ENCODE assay signal across 22 cellular contexts in the genomic region with DNA sequence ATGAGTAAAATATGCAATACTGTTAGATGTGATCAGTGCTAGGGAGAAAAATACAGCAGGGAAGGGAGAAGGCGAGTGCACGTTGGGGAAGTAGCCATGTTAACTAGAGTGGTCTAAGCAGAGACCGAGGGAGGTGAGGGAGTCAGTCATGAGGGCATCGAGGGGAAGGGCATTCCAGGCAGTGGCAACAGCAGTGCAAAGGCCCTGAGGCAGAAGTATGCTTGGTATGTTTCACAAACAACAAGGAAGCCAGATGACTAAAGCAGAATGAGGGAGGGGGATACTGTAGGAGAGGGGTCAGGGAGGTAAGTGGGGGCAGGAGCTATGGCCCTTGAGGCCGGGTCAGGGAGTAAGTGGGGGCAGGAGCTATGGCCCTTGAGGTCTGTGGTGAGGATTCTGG.
"Had no signal": no experiment of that assay in that cellular context is flagged by ENCODE, and none has a peak within 500 bp of the region (broad histone marks: within the 10 kb centered on the region; RNA-seq: fewer than 3 reads in every experiment).

No MANE protein-coding gene starts in this region.

- DNase-seq: activated CD4-positive, alpha-beta T cell treated with anti-CD3 and anti-CD28 coated beads for 4 hours; activated CD8-positive, alpha-beta memory T cell treated with anti-CD3 and anti-CD28 coated beads, Interleukin-2, amount 50 U/mL, for 48 hours; activated CD8-positive, alpha-beta T cell treated with anti-CD3 and anti-CD28 coated beads for 36 hours; activated naive CD4-positive, alpha-beta T cell treated with anti-CD3 and anti-CD28 coated beads, Interleukin-2, amount 50 U/mL, for 16 hours; activated naive CD8-positive, alpha-beta T cell treated with anti-CD3 and anti-CD28 coated beads, Interleukin-2, amount 10 ng/mL, durations not matched to agents 7 days and 5 days; activated T-cell treated with anti-CD3 and anti-CD28 coated beads, Interleukin-2, amount 50 U/mL, for 1 hour; adrenal gland; aorta; caudate nucleus; KG1; NCI-H1092 treated with DMSO at 0.1 percent for 48 hours; NCI-H1436; NCI-H1694 treated with DMSO at 0.1 percent for 48 hours; NCI-H2029 treated with DMSO at 0.1 percent for 48 hours; NCI-H510A treated with DMSO at 0.1 percent for 48 hours; NCI-H69; NK-92 treated with Interleukin-12 subunit alpha and Interleukin-12 subunit beta, amount 100 ng/mL, for 24 hours; PC-3; SHP77 treated with DMSO at 0.1 percent for 48 hours had no signal

- H3K9me3 ChIP-seq: adrenal gland, breast epithelium had no signal

- H3K36me3 ChIP-seq: adrenal gland, breast epithelium had no signal

- H3K27me3 Mint-ChIP-seq: activated CD8-positive, alpha-beta T cell treated with anti-CD3 and anti-CD28 coated beads for 36 hours; activated naive CD8-positive, alpha-beta T cell treated with anti-CD3 and anti-CD28 coated beads, Interleukin-2, amount 10 ng/mL, durations not matched to agents 7 days and 5 days had no signal

- ATAC-seq: activated CD4-positive, CD25-positive, alpha-beta regulatory T cell treated with anti-CD3 and anti-CD28 coated beads, Interleukin-2, amount 50 U/mL, for 24 hours; activated CD8-positive, alpha-beta T cell treated with anti-CD3 and anti-CD28 coated beads for 36 hours; PC-3 had no signal

- H3K36me3 Mint-ChIP-seq: activated naive CD8-positive, alpha-beta T cell treated with anti-CD3 and anti-CD28 coated beads, Interleukin-2, amount 10 ng/mL, durations not matched to agents 7 days and 5 days had no signal

- H3K27ac Mint-ChIP-seq: activated CD8-positive, alpha-beta T cell treated with anti-CD3 and anti-CD28 coated beads for 36 hours; activated naive CD8-positive, alpha-beta T cell treated with anti-CD3 and anti-CD28 coated beads, Interleukin-2, amount 10 ng/mL, durations not matched to agents 7 days and 5 days; T-helper 1 cell treated with Interleukin-12 subunit alpha and Interleukin-12 subunit beta and Interleukin-4 antibody, amounts not matched to agents 30 μg/mL and 1 μg/mL, for 36 hours had no signal

- H3K4me3 Mint-ChIP-seq: activated CD8-positive, alpha-beta T cell treated with anti-CD3 and anti-CD28 coated beads for 36 hours; activated naive CD8-positive, alpha-beta T cell treated with anti-CD3 and anti-CD28 coated beads, Interleukin-2, amount 10 ng/mL, durations not matched to agents 7 days and 5 days; T-helper 1 cell treated with Interleukin-12 subunit alpha and Interleukin-12 subunit beta and Interleukin-4 antibody, amounts not matched to agents 30 μg/mL and 1 μg/mL, for 36 hours had no signal

- H3K27ac ChIP-seq: adrenal gland, breast epithelium had no signal

- H3K4me1 Mint-ChIP-seq: activated naive CD8-positive, alpha-beta T cell treated with anti-CD3 and anti-CD28 coated beads, Interleukin-2, amount 10 ng/mL, durations not matched to agents 7 days and 5 days had no signal

- H3K27me3 ChIP-seq: adrenal gland, breast epithelium had no signal

- H3K9me3 Mint-ChIP-seq: activated CD8-positive, alpha-beta T cell treated with anti-CD3 and anti-CD28 coated beads for 36 hours; activated naive CD8-positive, alpha-beta T cell treated with anti-CD3 and anti-CD28 coated beads, Interleukin-2, amount 10 ng/mL, durations not matched to agents 7 days and 5 days; T-helper 1 cell treated with Interleukin-12 subunit alpha and Interleukin-12 subunit beta and Interleukin-4 antibody, amounts not matched to agents 30 μg/mL and 1 μg/mL, for 36 hours had no signal

- H3K4me1 ChIP-seq: breast epithelium had no signal

- H3K4me3 ChIP-seq: adrenal gland, breast epithelium had no signal
